In the genomic region with DNA sequence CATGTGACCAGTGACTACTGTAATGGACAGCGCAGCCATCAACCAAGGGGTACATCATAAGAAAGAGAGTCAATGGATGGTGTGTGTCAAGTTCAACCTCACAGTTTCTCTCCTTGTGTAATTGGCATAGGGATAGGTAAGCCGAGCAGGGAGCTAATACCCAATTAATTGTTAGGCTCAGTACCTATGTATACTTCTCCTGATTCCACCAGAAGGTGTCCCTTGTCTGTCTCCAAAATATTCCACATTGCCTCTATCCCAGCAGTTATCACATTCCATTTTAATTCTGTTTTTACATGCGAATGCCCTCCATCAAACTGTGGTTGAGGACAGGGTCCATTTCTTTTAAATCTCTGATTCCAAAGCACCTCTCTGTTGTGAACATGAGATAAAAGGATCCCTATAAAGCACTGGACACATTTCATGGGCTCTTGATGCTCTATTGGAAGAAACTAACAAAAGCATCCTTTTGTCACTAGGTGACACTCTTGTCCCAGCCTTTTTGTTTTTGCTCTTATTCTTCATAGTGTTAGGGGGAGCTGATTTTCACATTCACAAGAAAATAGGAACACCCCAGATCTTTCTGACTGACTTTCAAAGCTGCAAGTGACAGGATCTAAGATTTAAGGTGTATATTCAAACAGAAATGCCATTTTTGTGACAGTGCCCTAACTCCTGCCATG, we compare ENCODE assay signal across 1 cellular context.
TF ChIP-seq lines count a peak whose summit lies in the region.

No MANE protein-coding gene starts in this region.

TF ChIP-seq in GM12878, 131 proteins besides CTCF, POLR2A, EP300 and RAD21:
- TF ChIP-seq SMC3 (IDR thresholded peaks at IDR 0.05; ENCODE audit: borderline replicate concordance, low read length): 0 out of 2 replicates have a peak, but pooled peaks have one; percentile 11
- TF ChIP-seq RELA (IDR thresholded peaks at IDR 0.05; ENCODE audit: borderline replicate concordance, partially characterized antibody): no peak
- no peak for TF ChIP-seq PAX5 (IDR thresholded peaks at IDR 0.05; ENCODE audit: borderline replicate concordance, low read depth, low read length)
- TF ChIP-seq, protein P1, sequence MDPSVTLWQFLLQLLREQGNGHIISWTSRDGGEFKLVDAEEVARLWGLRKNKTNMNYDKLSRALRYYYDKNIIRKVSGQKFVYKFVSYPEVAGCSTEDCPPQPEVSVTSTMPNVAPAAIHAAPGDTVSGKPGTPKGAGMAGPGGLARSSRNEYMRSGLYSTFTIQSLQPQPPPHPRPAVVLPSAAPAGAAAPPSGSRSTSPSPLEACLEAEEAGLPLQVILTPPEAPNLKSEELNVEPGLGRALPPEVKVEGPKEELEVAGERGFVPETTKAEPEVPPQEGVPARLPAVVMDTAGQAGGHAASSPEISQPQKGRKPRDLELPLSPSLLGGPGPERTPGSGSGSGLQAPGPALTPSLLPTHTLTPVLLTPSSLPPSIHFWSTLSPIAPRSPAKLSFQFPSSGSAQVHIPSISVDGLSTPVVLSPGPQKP (IDR thresholded peaks at IDR 0.05; ENCODE audit: low read depth, low read length): no peak
- TF ChIP-seq, protein P2, sequence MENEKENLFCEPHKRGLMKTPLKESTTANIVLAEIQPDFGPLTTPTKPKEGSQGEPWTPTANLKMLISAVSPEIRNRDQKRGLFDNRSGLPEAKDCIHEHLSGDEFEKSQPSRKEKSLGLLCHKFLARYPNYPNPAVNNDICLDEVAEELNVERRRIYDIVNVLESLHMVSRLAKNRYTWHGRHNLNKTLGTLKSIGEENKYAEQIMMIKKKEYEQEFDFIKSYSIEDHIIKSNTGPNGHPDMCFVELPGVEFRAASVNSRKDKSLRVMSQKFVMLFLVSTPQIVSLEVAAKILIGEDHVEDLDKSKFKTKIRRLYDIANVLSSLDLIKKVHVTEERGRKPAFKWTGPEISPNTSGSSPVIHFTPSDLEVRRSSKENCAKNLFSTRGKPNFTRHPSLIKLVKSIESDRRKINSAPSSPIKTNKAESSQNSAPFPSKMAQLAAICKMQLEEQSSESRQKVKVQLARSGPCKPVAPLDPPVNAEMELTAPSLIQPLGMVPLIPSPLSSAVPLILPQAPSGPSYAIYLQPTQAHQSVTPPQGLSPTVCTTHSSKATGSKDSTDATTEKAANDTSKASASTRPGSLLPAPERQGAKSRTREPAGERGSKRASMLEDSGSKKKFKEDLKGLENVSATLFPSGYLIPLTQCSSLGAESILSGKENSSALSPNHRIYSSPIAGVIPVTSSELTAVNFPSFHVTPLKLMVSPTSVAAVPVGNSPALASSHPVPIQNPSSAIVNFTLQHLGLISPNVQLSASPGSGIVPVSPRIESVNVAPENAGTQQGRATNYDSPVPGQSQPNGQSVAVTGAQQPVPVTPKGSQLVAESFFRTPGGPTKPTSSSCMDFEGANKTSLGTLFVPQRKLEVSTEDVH (IDR thresholded peaks at IDR 0.05; ENCODE audit: low read depth, partially characterized antibody): no peak
- TF ChIP-seq, protein P3, sequence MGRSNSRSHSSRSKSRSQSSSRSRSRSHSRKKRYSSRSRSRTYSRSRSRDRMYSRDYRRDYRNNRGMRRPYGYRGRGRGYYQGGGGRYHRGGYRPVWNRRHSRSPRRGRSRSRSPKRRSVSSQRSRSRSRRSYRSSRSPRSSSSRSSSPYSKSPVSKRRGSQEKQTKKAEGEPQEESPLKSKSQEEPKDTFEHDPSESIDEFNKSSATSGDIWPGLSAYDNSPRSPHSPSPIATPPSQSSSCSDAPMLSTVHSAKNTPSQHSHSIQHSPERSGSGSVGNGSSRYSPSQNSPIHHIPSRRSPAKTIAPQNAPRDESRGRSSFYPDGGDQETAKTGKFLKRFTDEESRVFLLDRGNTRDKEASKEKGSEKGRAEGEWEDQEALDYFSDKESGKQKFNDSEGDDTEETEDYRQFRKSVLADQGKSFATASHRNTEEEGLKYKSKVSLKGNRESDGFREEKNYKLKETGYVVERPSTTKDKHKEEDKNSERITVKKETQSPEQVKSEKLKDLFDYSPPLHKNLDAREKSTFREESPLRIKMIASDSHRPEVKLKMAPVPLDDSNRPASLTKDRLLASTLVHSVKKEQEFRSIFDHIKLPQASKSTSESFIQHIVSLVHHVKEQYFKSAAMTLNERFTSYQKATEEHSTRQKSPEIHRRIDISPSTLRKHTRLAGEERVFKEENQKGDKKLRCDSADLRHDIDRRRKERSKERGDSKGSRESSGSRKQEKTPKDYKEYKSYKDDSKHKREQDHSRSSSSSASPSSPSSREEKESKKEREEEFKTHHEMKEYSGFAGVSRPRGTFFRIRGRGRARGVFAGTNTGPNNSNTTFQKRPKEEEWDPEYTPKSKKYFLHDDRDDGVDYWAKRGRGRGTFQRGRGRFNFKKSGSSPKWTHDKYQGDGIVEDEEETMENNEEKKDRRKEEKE (IDR thresholded peaks at IDR 0.05): no peak
- TF ChIP-seq CREB1 (IDR thresholded peaks at IDR 0.05; ENCODE audit: low read depth): no peak
- TF ChIP-seq WRNIP1 (IDR thresholded peaks at IDR 0.05; ENCODE audit: borderline replicate concordance, low read depth, low read length): no peak
TF ChIP-seq in GM12878: peak in this region for 1.
